ENCODE assay signal across 19 cellular contexts in the genomic region with DNA sequence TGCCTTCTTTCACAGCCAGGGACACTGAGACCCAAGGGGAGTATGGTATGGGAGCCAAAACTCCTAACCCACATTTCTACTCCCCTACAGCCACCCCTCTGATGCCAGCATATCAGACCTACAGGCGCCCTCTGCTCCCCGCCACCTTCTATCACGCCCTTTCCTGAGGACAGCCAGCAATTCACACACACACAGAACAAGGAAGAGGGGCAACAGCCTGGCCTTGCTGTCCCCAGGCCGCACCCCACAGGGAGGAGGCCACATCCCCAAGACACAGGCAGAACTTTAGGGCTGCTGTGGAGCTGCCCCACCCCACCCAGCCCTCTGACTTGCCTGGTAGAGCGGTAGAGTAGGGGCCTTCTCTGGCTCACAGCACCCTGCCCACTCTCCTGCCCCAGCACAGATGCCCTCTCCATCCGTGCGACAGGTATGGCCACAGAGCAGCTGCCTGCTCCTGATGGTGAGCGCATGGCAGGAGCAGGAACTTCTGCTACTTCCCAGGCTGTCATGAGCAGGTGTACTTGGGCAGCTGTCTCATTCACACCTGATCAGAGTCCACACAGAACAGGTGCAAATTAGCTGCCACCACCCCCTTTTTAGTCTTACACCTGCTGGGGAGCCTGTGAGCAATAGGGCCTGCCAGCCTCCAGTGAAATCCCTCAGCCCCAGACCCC. TPM values are rescaled to one million over a fixed set of nuclear protein-coding genes. Genes with fewer than 3 reads are reported as not detected.
"Had no signal": no experiment of that assay in that cellular context is flagged by ENCODE, and none has a peak within 500 bp of the region (broad histone marks: within the 10 kb centered on the region; RNA-seq: fewer than 3 reads in every experiment).

No MANE protein-coding gene starts in this region.

- H3K27ac ChIP-seq: adrenal gland, body of pancreas, epithelial cell of prostate, gastrocnemius medialis, heart right ventricle, left lung, psoas muscle had no signal

- H3K9me3 ChIP-seq: adrenal gland, body of pancreas, gastrocnemius medialis, heart right ventricle, left lung, psoas muscle had no signal

- H3K27me3 ChIP-seq: adrenal gland, body of pancreas had no signal

- H3K4me3 ChIP-seq: adrenal gland, body of pancreas, gastrocnemius medialis, heart right ventricle, left lung, psoas muscle had no signal

- H3K36me3 ChIP-seq: adrenal gland, gastrocnemius medialis, heart right ventricle, left lung had no signal

- H3K4me1 ChIP-seq: adrenal gland, body of pancreas, gastrocnemius medialis, heart right ventricle, left lung, psoas muscle had no signal

- FAIRE-seq: islet of Langerhans had no signal

- DNase-seq: activated CD4-positive, alpha-beta T cell treated with anti-CD3 and anti-CD28 coated beads for 4 hours; activated CD8-positive, alpha-beta T cell treated with anti-CD3 and anti-CD28 coated beads, Interleukin-2, amount 10 ng/mL, durations not matched to agents 7 days and 5 days; activated naive CD4-positive, alpha-beta T cell treated with anti-CD3 and anti-CD28 coated beads, Interleukin-2, amount 50 U/mL, for 16 hours; adrenal gland; cortex of kidney; effector memory CD8-positive, alpha-beta T cell; gastrocnemius medialis; heart right ventricle; left lung; natural killer cell; occipital lobe; stimulated activated CD4-positive, alpha-beta T cell treated with anti-CD3 and anti-CD28 coated beads, Interleukin-2, amount 100 ng/mL, for 24 hours; stimulated activated naive CD4-positive, alpha-beta T cell had no signal

RNA-seq across cellular contexts. Expression of gene CCDC33, which starts 33.4 kb away (rescaled TPM):
- total RNA-seq: activated CD8-positive, alpha-beta T cell treated with anti-CD3 and anti-CD28 coated beads, Interleukin-2, amount 10 ng/mL, durations not matched to agents 7 days and 5 days; activated T-helper 2 cell treated with anti-CD3 and anti-CD28 coated beads, Interferon-gamma antibody, Interleukin-2, Interleukin-4, amounts not matched to agents 10 μg/mL and 5 μg/mL and 100 μg/mL, durations not matched to agents 14 hours and 24 hours and 36 hours; body of pancreas; gastrocnemius medialis; heart right ventricle; natural killer cell; occipital lobe; psoas muscle; sciatic nerve had no signal
- polyA plus RNA-seq: heart right ventricle had no signal
